8 cellular contexts compared by ENCODE assay signal in genomic region chr20:408843-409696, GRCh38. TPM values are rescaled to one million over a fixed set of nuclear protein-coding genes. Genes with fewer than 3 reads are reported as not detected.
DNase-seq lines count a peak whose midpoint lies in the region; ATAC-seq, FAIRE-seq and TF ChIP-seq lines count a peak whose summit lies in the region.

No MANE protein-coding gene starts in this region.

- H3K4me3 ChIP-seq in HAP-1: peak overlapping the region; percentile 99
- H3K4me3 ChIP-seq in Peyer's patch: peak overlapping the region; percentile 74 to 97 (median 86)

- no peaks in the 10 kb centered on the region for H3K27me3 ChIP-seq in HAP-1 (ENCODE audit: low read depth)
- H3K27me3 ChIP-seq in Peyer's patch: no peaks in the 10 kb centered on the region

- DNase-seq in GM12892 (ENCODE audit: insufficient read length) (no peak), HAP-1 (ENCODE audit: low spot score in 2 of 2) (no peak), Peyer's patch (peak in 1 of 3 donors; percentile 45), nephron progenitor cell (no peak), NCI-H774 (lab: John Stamatoyannopoulos, UW) (no peak), T1000 (lab: John Stamatoyannopoulos, UW) (no peak)

- TF ChIP-seq CTCF in Peyer's patch (IDR thresholded peaks at IDR 0.05) (no peak), nephron progenitor cell (IDR thresholded peaks at IDR 0.05) (no peak)

- H3K9me3 Mint-ChIP-seq in dendritic cell treated with granulocyte-macrophage colony-stimulating factor and Interleukin-4, amounts not matched to agents 40 ng/mL and 50 ng/mL, for 4 days: no peaks in the 10 kb centered on the region
- peaks cover 33% of the 10 kb centered on the region for H3K9me3 Mint-ChIP-seq in nephron progenitor cell

- H3K27ac Mint-ChIP-seq in dendritic cell treated with granulocyte-macrophage colony-stimulating factor and Interleukin-4, amounts not matched to agents 40 ng/mL and 50 ng/mL, for 4 days: peak overlapping the region; percentile 76
- no peak overlapping the region for H3K27ac Mint-ChIP-seq in nephron progenitor cell

- peak overlapping the region; percentile 93 for H3K4me3 Mint-ChIP-seq in dendritic cell treated with granulocyte-macrophage colony-stimulating factor and Interleukin-4, amounts not matched to agents 40 ng/mL and 50 ng/mL, for 4 days
- peak overlapping the region; percentile 88 for H3K4me3 Mint-ChIP-seq in nephron progenitor cell

- TF ChIP-seq POLR2A in GM12892 (IDR thresholded peaks at IDR 0.05; ENCODE audit: low read depth, low read length) (peak; percentile 44; the same call in 1 of the 2 replicates), Peyer's patch (IDR thresholded peaks at IDR 0.05) (no peak)

- intact Hi-C loops in dendritic cell treated with granulocyte-macrophage colony-stimulating factor and Interleukin-4, amounts not matched to agents 40 ng/mL and 50 ng/mL, for 4 days (cut with micrococcal nuclease): loop anchor here (1.0 to 10.0 kb wide), 4 partner anchors 28 to 54 kb away; partner anchors contain the start of gene TBC1D20

- peaks cover 43% of the 10 kb centered on the region for H3K4me1 Mint-ChIP-seq in dendritic cell treated with granulocyte-macrophage colony-stimulating factor and Interleukin-4, amounts not matched to agents 40 ng/mL and 50 ng/mL, for 4 days (ENCODE audit: low read depth)
- peaks cover 31% of the 10 kb centered on the region for H3K4me1 Mint-ChIP-seq in nephron progenitor cell

- peaks cover 27% of the 10 kb centered on the region for H3K36me3 ChIP-seq in HAP-1 (replicated peaks)
- H3K36me3 ChIP-seq in Peyer's patch: peaks cover 0 to 20% (median 0%) of the 10 kb centered on the region in 3 donors

- in situ Hi-C loops in HAP-1 (cut with MboI; ENCODE audit: low sequenced_read_pairs): no loop called here

- H3K36me3 Mint-ChIP-seq in dendritic cell treated with granulocyte-macrophage colony-stimulating factor and Interleukin-4, amounts not matched to agents 40 ng/mL and 50 ng/mL, for 4 days (ENCODE audit: low read depth): peaks cover 57% of the 10 kb centered on the region
- H3K36me3 Mint-ChIP-seq in nephron progenitor cell (ENCODE audit: low read depth): peaks cover 48% of the 10 kb centered on the region

- H3K27me3 Mint-ChIP-seq in dendritic cell treated with granulocyte-macrophage colony-stimulating factor and Interleukin-4, amounts not matched to agents 40 ng/mL and 50 ng/mL, for 4 days: peaks cover 8% of the 10 kb centered on the region
- peaks cover 12% of the 10 kb centered on the region for H3K27me3 Mint-ChIP-seq in nephron progenitor cell (ENCODE audit: low read depth, poor library complexity)

- peak; percentile 44 for FAIRE-seq in GM12892 (lab: Jason Lieb, UNC)

- ATAC-seq in HG02623 (IDR thresholded peaks at IDR 0.05; ENCODE audit: unreplicated experiment): no peak

- no peaks in the 10 kb centered on the region for H3K9me3 ChIP-seq in HAP-1
- no peaks in the 10 kb centered on the region for H3K9me3 ChIP-seq in Peyer's patch

- H3K4me1 ChIP-seq in HAP-1 (peaks cover 10% of the 10 kb centered on the region), Peyer's patch (peaks cover 4 to 22% (median 13%) of the 10 kb centered on the region in 4 donors)

- H3K27ac ChIP-seq in Peyer's patch: peak overlapping the region; percentile 95 to 97 (median 96)

RNA-seq across cellular contexts. Expression of gene RBCK1, which starts 1.0 kb away (rescaled TPM):
- 64.6 TPM for polyA plus RNA-seq in GM12892 (2012; ENCODE audit: missing spikeins)
- 100 to 1,000 TPM; 133 to 254 (median 154) TPM for total RNA-seq in Peyer's patch

RNA-seq across cellular contexts. Expression of gene TRIB3, which starts 28.5 kb away (rescaled TPM):
- 10.5 TPM for polyA plus RNA-seq in GM12892 (2012; ENCODE audit: missing spikeins)
- total RNA-seq in Peyer's patch: 10 to 100 TPM in 2 of 4 donors, 1 to 10 TPM in 2; 8.3 to 22.7 (median 12.1) TPM

RNA-seq across cellular contexts. Expression of gene TBC1D20, which starts 53.3 kb away (rescaled TPM):
- 9.1 TPM for polyA plus RNA-seq in GM12892 (2012; ENCODE audit: missing spikeins)
- total RNA-seq in Peyer's patch: 10 to 100 TPM; 38.1 to 43.6 (median 42.8) TPM
